20 cellular contexts compared by ENCODE assay signal in genomic region chr22:41361716-41362310, GRCh38. TPM values are rescaled to one million over a fixed set of nuclear protein-coding genes. Genes with fewer than 3 reads are reported as not detected.
DNase-seq lines count a peak whose midpoint lies in the region; ATAC-seq and TF ChIP-seq lines count a peak whose summit lies in the region.
"Had no signal": no experiment of that assay in that cellular context is flagged by ENCODE, and none has a peak within 500 bp of the region (broad histone marks: within the 10 kb centered on the region; RNA-seq: fewer than 3 reads in every experiment).

No MANE protein-coding gene starts in this region.

- CTCF ChIA-PET in WTC11 (lab: Charles Lee), result interaction anchor here (0.8 to 2.0 kb wide), 5 partner anchors 42 to 124 kb away, joined by 3 to 9 read pairs (median 4); partner anchors contain the start of gene ZC3H7B

- peaks cover 18% of the 10 kb centered on the region for H3K36me3 ChIP-seq in fibroblast of lung (ENCODE audit: control insufficient read depth, insufficient read depth, low read length)
- H3K36me3 ChIP-seq: prostate gland had no signal

- no peak overlapping the region for H3K9ac ChIP-seq in fibroblast of lung (ENCODE audit: insufficient read depth, low read length)

- H3K27ac Mint-ChIP-seq in WTC11, result peak overlapping the region; percentile 74; the same call in 1 of the 2 replicates
- H3K27ac Mint-ChIP-seq: activated T-helper 2 cell treated with anti-CD3 and anti-CD28 coated beads, Interferon-gamma antibody, Interleukin-2, Interleukin-4, amounts not matched to agents 10 μg/mL and 5 μg/mL and 100 μg/mL, durations not matched to agents 14 hours and 24 hours and 36 hours; IgD-negative memory B cell; stimulated activated memory B cell treated with anti-CD40 and anti-IgM and Interleukin-4, amounts not matched to agents 10 μg/mL and 1 μg/mL and 100 μg/mL, for 72 hours had no signal

- H3K27me3 Mint-ChIP-seq in WTC11 (ENCODE audit: low read depth), result no peaks in the 10 kb centered on the region
- H3K27me3 Mint-ChIP-seq: CD8-positive, alpha-beta memory T cell; stimulated activated memory B cell treated with anti-CD40 and anti-IgM and Interleukin-4, amounts not matched to agents 10 μg/mL and 1 μg/mL and 100 μg/mL, for 72 hours had no signal

- H3K9me3 ChIP-seq in fibroblast of lung (ENCODE audit: control insufficient read depth, insufficient read depth, low read depth, low read length), result no peaks in the 10 kb centered on the region
- H3K9me3 ChIP-seq: lower lobe of right lung, prostate gland had no signal

- H3K9me3 Mint-ChIP-seq in WTC11, result no peaks in the 10 kb centered on the region
- H3K9me3 Mint-ChIP-seq: activated T-helper 2 cell treated with anti-CD3 and anti-CD28 coated beads, Interferon-gamma antibody, Interleukin-2, Interleukin-4, amounts not matched to agents 10 μg/mL and 5 μg/mL and 100 μg/mL, durations not matched to agents 14 hours and 24 hours and 36 hours; CD8-positive, alpha-beta memory T cell; IgD-negative memory B cell; stimulated activated memory B cell treated with anti-CD40 and anti-IgM and Interleukin-4, amounts not matched to agents 10 μg/mL and 1 μg/mL and 100 μg/mL, for 72 hours had no signal

- peak; percentile 28 for DNase-seq in HCEC 1CT
- no peak for DNase-seq in WTC11 (ENCODE audit: low spot score)
- DNase-seq in fibroblast of lung (ENCODE audit: low read depth in 2 of 2), result peak; percentile 27 to 69
- DNase-seq in retinal pigment epithelial cell (ENCODE audit: low read depth), result peak; percentile 23
- no peak for DNase-seq in iPS-NIHi7 (ENCODE audit: extremely low spot score)
- no peak for DNase-seq in T-helper 2 cell
- no peak for DNase-seq in DMS 273 (lab: John Stamatoyannopoulos, UW; ENCODE audit: unreplicated experiment)
- DNase-seq: activated CD4-positive, alpha-beta T cell treated with anti-CD3 and anti-CD28 coated beads, Interleukin-2, amount 50 U/mL, for 4 hours; activated CD8-positive, alpha-beta memory T cell treated with anti-CD3 and anti-CD28 coated beads, Interleukin-2, amount 50 U/mL, for 4 hours; CD8-positive, alpha-beta memory T cell; islet precursor cell; lower lobe of right lung; NCI-H146; NCI-H524; stimulated activated CD4-positive, alpha-beta T cell treated with anti-CD3 and anti-CD28 coated beads, Interleukin-2, amount 100 ng/mL, for 24 hours had no signal

- POLR2A ChIA-PET in WTC11 (lab: Charles Lee), result interaction anchor here (1.7 kb wide), 1 partner anchor 20 kb away, joined by 5 read pairs; the partner anchor contains the start of gene TEF

- peaks cover 2% of the 10 kb centered on the region; the same call in 1 of the 2 replicates for H3K36me3 Mint-ChIP-seq in WTC11

- no peaks in the 10 kb centered on the region for H3K27me3 ChIP-seq in fibroblast of lung (ENCODE audit: control insufficient read depth, insufficient read depth, low read length)

- H4K20me1 ChIP-seq in fibroblast of lung (ENCODE audit: control insufficient read depth, extremely low read depth, insufficient read depth, low read length), result no peaks in the 10 kb centered on the region

- TF ChIP-seq CTCF in WTC11 (IDR thresholded peaks at IDR 0.05), result no peak
- no peak for TF ChIP-seq CTCF in fibroblast of lung (conservative IDR thresholded peaks at IDR 0.05 in 1 of 2, IDR thresholded peaks at IDR 0.05 in 1 of 2; ENCODE audit: low read depth in 1 of 2, low read length in 2 of 2)
- no peak for TF ChIP-seq CTCF in retinal pigment epithelial cell (conservative IDR thresholded peaks at IDR 0.05; ENCODE audit: low read depth, low read length)

- H3K4me2 ChIP-seq in fibroblast of lung (ENCODE audit: extremely low read depth, insufficient read depth, low read length), result no peak overlapping the region

- H3K4me3 ChIP-seq in fibroblast of lung (replicated peaks in 1 of 4; ENCODE audit: control extremely low read depth in 1 of 4, insufficient read depth in 1 of 4, low read depth in 3 of 4, low read length in 4 of 4), result no peak overlapping the region
- no peak overlapping the region for H3K4me3 ChIP-seq in retinal pigment epithelial cell (ENCODE audit: low read length)
- H3K4me3 ChIP-seq: lower lobe of right lung, prostate gland, skin epidermis had no signal

- no peak for ATAC-seq in WTC11
- ATAC-seq: lower lobe of right lung; stimulated activated memory B cell treated with anti-CD40 and anti-IgM and Interleukin-4, amounts not matched to agents 10 μg/mL and 1 μg/mL and 100 μg/mL, for 72 hours had no signal

- H3K4me1 ChIP-seq in fibroblast of lung (ENCODE audit: control insufficient read depth, extremely low read depth, insufficient read depth, low read length), result peaks cover 1% of the 10 kb centered on the region

- no peak overlapping the region for H2AFZ ChIP-seq in fibroblast of lung (ENCODE audit: low read length)

- H3K4me1 Mint-ChIP-seq in WTC11, result peaks cover 18% of the 10 kb centered on the region
- H3K4me1 Mint-ChIP-seq: IgD-negative memory B cell; stimulated activated memory B cell treated with anti-CD40 and anti-IgM and Interleukin-4, amounts not matched to agents 10 μg/mL and 1 μg/mL and 100 μg/mL, for 72 hours had no signal

- H3K4me3 Mint-ChIP-seq in WTC11, result no peak overlapping the region
- H3K4me3 Mint-ChIP-seq: CD8-positive, alpha-beta memory T cell; IgD-negative memory B cell; stimulated activated memory B cell treated with anti-CD40 and anti-IgM and Interleukin-4, amounts not matched to agents 10 μg/mL and 1 μg/mL and 100 μg/mL, for 72 hours had no signal

- H3K79me2 ChIP-seq in fibroblast of lung (ENCODE audit: control insufficient read depth, insufficient read depth, low read length), result no peaks in the 10 kb centered on the region

- no peak overlapping the region for H3K27ac ChIP-seq in fibroblast of lung (ENCODE audit: insufficient read depth, low read length)
- H3K27ac ChIP-seq: lower lobe of right lung, prostate gland, skin epidermis had no signal

TF ChIP-seq in WTC11, 78 proteins besides CTCF, POLR2A, EP300 and RAD21:
- no peak for TF ChIP-seq CBFB (CRISPR knock-in tag; IDR thresholded peaks at IDR 0.05; ENCODE audit: low read depth)

RNA-seq across cellular contexts. Expression of gene TEF, which starts 19.9 kb away (rescaled TPM):
- total RNA-seq in WTC11 (2021) (9.8 to 12.0 TPM (median 10.2 TPM) in 3 replicates), fibroblast of lung (14.9 and 22.5 TPM in 2 replicates)
- polyA plus RNA-seq in fibroblast of lung, result 8.2 and 9.0 TPM in 2 replicates
- polyA plus RNA-seq in fibroblast of lung (2012), result 8.0 and 9.7 TPM in 2 replicates
- polyA minus RNA-seq in fibroblast of lung (ENCODE audit: low replicate concordance), result 82.9 and 121 TPM in 2 replicates

Comparison
In these comparisons a context has a peak if more than half of its experiments do, and no peak if none do; other contexts are left out.
1. DNase-seq: peak in HCEC 1CT (single experiment), fibroblast of lung (2 of 2) and retinal pigment epithelial cell (single experiment); none in WTC11 (single experiment), iPS-NIHi7 (single experiment), T-helper 2 cell (0 of 5) and DMS 273 (single experiment).